Comparison of ENCODE assay signal across 2 cellular contexts in genomic region chr7:66558201-66558641, GRCh38.
TF ChIP-seq lines count a peak whose summit lies in the region.

No MANE protein-coding gene starts in this region.

TF ChIP-seq in A549, 52 proteins besides CTCF, POLR2A, EP300 and RAD21 (continued from another document):
- TF ChIP-seq ZFP36 (IDR thresholded peaks at IDR 0.05; ENCODE audit: borderline replicate concordance, partially characterized antibody): no peak
- TF ChIP-seq MAFK (IDR thresholded peaks at IDR 0.05; ENCODE audit: partially characterized antibody): no peak
- no peak for TF ChIP-seq NPAS2 (CRISPR knock-in tag; IDR thresholded peaks at IDR 0.05; ENCODE audit: borderline replicate concordance)
- TF ChIP-seq KDM5A (IDR thresholded peaks at IDR 0.05): no peak
- TF ChIP-seq HES2 (IDR thresholded peaks at IDR 0.05): no peak
- TF ChIP-seq EHMT2 (IDR thresholded peaks at IDR 0.05; ENCODE audit: low read depth): no peak

TF ChIP-seq in IMR-90, 13 proteins besides CTCF, POLR2A, EP300 and RAD21 (continued from another document):
- TF ChIP-seq, protein P1, sequence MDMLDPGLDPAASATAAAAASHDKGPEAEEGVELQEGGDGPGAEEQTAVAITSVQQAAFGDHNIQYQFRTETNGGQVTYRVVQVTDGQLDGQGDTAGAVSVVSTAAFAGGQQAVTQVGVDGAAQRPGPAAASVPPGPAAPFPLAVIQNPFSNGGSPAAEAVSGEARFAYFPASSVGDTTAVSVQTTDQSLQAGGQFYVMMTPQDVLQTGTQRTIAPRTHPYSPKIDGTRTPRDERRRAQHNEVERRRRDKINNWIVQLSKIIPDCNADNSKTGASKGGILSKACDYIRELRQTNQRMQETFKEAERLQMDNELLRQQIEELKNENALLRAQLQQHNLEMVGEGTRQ (IDR thresholded peaks at IDR 0.05; ENCODE audit: low read depth, low read length): no peak
- TF ChIP-seq NFE2L2 (IDR thresholded peaks at IDR 0.05; ENCODE audit: low read depth, low read length) (no peak), FOS (IDR thresholded peaks at IDR 0.05; ENCODE audit: low read depth, low read length) (no peak), RFX5 (IDR thresholded peaks at IDR 0.05; ENCODE audit: low read depth, low read length) (no peak), MXI1 (IDR thresholded peaks at IDR 0.05; ENCODE audit: borderline replicate concordance, low read depth, low read length) (no peak), CEBPB (IDR thresholded peaks at IDR 0.05; ENCODE audit: low read depth, low read length) (no peak), MAFK (IDR thresholded peaks at IDR 0.05; ENCODE audit: low read depth, low read length) (no peak), SMC3 (IDR thresholded peaks at IDR 0.05; ENCODE audit: low read depth, low read length) (no peak), RCOR1 (IDR thresholded peaks at IDR 0.05; ENCODE audit: insufficient replicate concordance, low read length) (no peak), MAZ (IDR thresholded peaks at IDR 0.05; ENCODE audit: borderline replicate concordance, low read depth, low read length) (no peak)
- TF ChIP-seq, protein P2, sequence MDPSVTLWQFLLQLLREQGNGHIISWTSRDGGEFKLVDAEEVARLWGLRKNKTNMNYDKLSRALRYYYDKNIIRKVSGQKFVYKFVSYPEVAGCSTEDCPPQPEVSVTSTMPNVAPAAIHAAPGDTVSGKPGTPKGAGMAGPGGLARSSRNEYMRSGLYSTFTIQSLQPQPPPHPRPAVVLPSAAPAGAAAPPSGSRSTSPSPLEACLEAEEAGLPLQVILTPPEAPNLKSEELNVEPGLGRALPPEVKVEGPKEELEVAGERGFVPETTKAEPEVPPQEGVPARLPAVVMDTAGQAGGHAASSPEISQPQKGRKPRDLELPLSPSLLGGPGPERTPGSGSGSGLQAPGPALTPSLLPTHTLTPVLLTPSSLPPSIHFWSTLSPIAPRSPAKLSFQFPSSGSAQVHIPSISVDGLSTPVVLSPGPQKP (IDR thresholded peaks at IDR 0.05; ENCODE audit: borderline replicate concordance, low read depth, low read length): no peak
